8 cellular contexts compared by ENCODE assay signal in the genomic region with DNA sequence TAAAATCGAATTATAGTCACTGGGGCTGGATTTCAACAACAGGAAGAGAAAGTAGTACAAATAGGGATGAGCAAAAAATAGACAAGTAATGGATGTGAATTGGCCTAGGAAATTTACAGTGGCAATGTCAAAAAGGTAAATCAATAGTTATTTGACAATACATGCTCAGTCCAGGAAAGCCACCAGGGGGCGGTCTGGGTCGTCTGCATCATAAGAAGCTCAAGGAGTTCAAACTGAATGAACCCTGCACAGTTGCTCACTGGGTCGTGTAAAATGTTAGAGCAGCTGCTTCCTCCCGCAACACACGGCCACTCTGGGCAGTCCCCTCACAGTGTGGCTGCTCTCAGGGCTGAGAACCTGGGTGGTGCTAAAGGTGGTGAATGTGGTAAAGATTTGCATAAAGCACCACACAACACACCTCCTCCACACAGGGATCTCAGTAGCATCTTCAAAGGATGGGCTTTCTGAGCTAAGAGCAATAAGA.
DNase-seq lines count a peak whose midpoint lies in the region; ATAC-seq and TF ChIP-seq lines count a peak whose summit lies in the region.

No MANE protein-coding gene starts in this region.

- H3K9me3 Mint-ChIP-seq in memory B cell = no peaks in the 10 kb centered on the region

- ATAC-seq in GM18517 (IDR thresholded peaks at IDR 0.05; ENCODE audit: unreplicated experiment) (peak; percentile 73), HG02981 (IDR thresholded peaks at IDR 0.05; ENCODE audit: unreplicated experiment) (peak; percentile 96), memory B cell (ENCODE audit: low read depth) (peak; percentile 99)

- peak; percentile 14 for DNase-seq in AG09319 (ENCODE audit: extremely low read depth, low read depth)
- DNase-seq in NCI-H2171 (lab: John Stamatoyannopoulos, UW) = peak; percentile 47
- peak; percentile 50 to 69 for DNase-seq in activated CD4-positive, alpha-beta T cell treated with anti-CD3 and anti-CD28 coated beads for 24 hours (ENCODE audit: low read depth in 2 of 2)
- peak; percentile 77 for DNase-seq in dermis blood vessel endothelial cell
- peak; percentile 86 to 91 for DNase-seq in memory B cell (ENCODE audit: low spot score in 2 of 2)
- peak; percentile 61 for DNase-seq in stimulated activated CD8-positive, alpha-beta memory T cell treated with anti-CD3 and anti-CD28 coated beads, Interleukin-7, amount 100 ng/mL, for 24 hours (ENCODE audit: low read depth)

- no peak overlapping the region for H3K4me3 Mint-ChIP-seq in memory B cell

- peaks cover 37% of the 10 kb centered on the region for H3K4me1 Mint-ChIP-seq in memory B cell

- H3K27me3 Mint-ChIP-seq in memory B cell = no peaks in the 10 kb centered on the region

- peak; percentile 85 for TF ChIP-seq CTCF in AG09319 (IDR thresholded peaks at IDR 0.05; ENCODE audit: low read depth, low read length)

- peak overlapping the region; percentile 47 for H3K27ac Mint-ChIP-seq in memory B cell

- no peaks in the 10 kb centered on the region for H3K36me3 Mint-ChIP-seq in memory B cell

Comparison
In these comparisons a context has a peak if more than half of its experiments do, and no peak if none do; other contexts are left out.
1. Peak in every context shown above with its lines: DNase-seq and ATAC-seq.
2. DNase-seq: peak in every context shown above with its lines; median percentile 88 in memory B cell; 77 in dermis blood vessel endothelial cell; 61 in stimulated activated CD8-positive, alpha-beta memory T cell treated with anti-CD3 and anti-CD28 coated beads, Interleukin-7, amount 100 ng/mL, for 24 hours; 60 in activated CD4-positive, alpha-beta T cell treated with anti-CD3 and anti-CD28 coated beads for 24 hours; 47 in NCI-H2171; 14 in AG09319.